In genomic region chr6:24283043-24283985, GRCh38 we compare ENCODE assay signal across 8 cellular contexts.
DNase-seq lines count a peak whose midpoint lies in the region; ATAC-seq, FAIRE-seq and TF ChIP-seq lines count a peak whose summit lies in the region.

No MANE protein-coding gene starts in this region.

- no peak overlapping the region for H3K27ac ChIP-seq in fibroblast of lung (ENCODE audit: insufficient read depth, low read length)

- FAIRE-seq in urothelium cell line (lab: Jason Lieb, UNC), result no peak

- no peaks in the 10 kb centered on the region for H3K79me2 ChIP-seq in fibroblast of lung (ENCODE audit: control insufficient read depth, insufficient read depth, low read length)

- H4K20me1 ChIP-seq in fibroblast of lung (ENCODE audit: control insufficient read depth, extremely low read depth, insufficient read depth, low read length), result no peaks in the 10 kb centered on the region

- no peaks in the 10 kb centered on the region for H3K9me3 ChIP-seq in fibroblast of lung (ENCODE audit: control insufficient read depth, insufficient read depth, low read depth, low read length)

- no peak overlapping the region for H3K4me3 Mint-ChIP-seq in activated CD8-positive, alpha-beta T cell treated with anti-CD3 and anti-CD28 coated beads, Interleukin-2, amount 10 ng/mL, durations not matched to agents 7 days and 5 days
- H3K4me3 Mint-ChIP-seq in naive thymus-derived CD8-positive, alpha-beta T cell, result peak overlapping the region in 8 of 10 donors; percentile 43 to 71 (median 62)

- H3K9me3 Mint-ChIP-seq in activated CD8-positive, alpha-beta T cell treated with anti-CD3 and anti-CD28 coated beads, Interleukin-2, amount 10 ng/mL, durations not matched to agents 7 days and 5 days (ENCODE audit: insufficient read depth), result no peaks in the 10 kb centered on the region
- no peaks in the 10 kb centered on the region for H3K9me3 Mint-ChIP-seq in naive thymus-derived CD8-positive, alpha-beta T cell

- no peaks in the 10 kb centered on the region for H3K27me3 ChIP-seq in fibroblast of lung (ENCODE audit: control insufficient read depth, insufficient read depth, low read length)

- peaks cover 6% of the 10 kb centered on the region for H3K4me1 Mint-ChIP-seq in activated CD8-positive, alpha-beta T cell treated with anti-CD3 and anti-CD28 coated beads, Interleukin-2, amount 10 ng/mL, durations not matched to agents 7 days and 5 days (ENCODE audit: low read depth)
- peaks cover 0 to 9% (median 0%) of the 10 kb centered on the region in 4 donors for H3K4me1 Mint-ChIP-seq in naive thymus-derived CD8-positive, alpha-beta T cell

- ATAC-seq in GM21390 (IDR thresholded peaks at IDR 0.05; ENCODE audit: unreplicated experiment), result peak; percentile 79
- ATAC-seq in activated CD8-positive, alpha-beta T cell treated with anti-CD3 and anti-CD28 coated beads, Interleukin-2, amount 10 ng/mL, durations not matched to agents 7 days and 5 days, result peak; percentile 92
- peak; percentile 91 to 93 for ATAC-seq in naive thymus-derived CD8-positive, alpha-beta T cell

- H2AFZ ChIP-seq in fibroblast of lung (ENCODE audit: low read length), result no peak overlapping the region

- H3K9ac ChIP-seq in fibroblast of lung (ENCODE audit: insufficient read depth, low read length), result no peak overlapping the region

- peaks cover 7% of the 10 kb centered on the region for H3K27me3 Mint-ChIP-seq in activated CD8-positive, alpha-beta T cell treated with anti-CD3 and anti-CD28 coated beads, Interleukin-2, amount 10 ng/mL, durations not matched to agents 7 days and 5 days (ENCODE audit: low read depth)
- peaks cover 2 to 15% (median 8%) of the 10 kb centered on the region in 5 donors for H3K27me3 Mint-ChIP-seq in naive thymus-derived CD8-positive, alpha-beta T cell

- peak overlapping the region; percentile 63 for H3K4me2 ChIP-seq in fibroblast of lung (ENCODE audit: extremely low read depth, insufficient read depth, low read length)

- no peak overlapping the region for H3K27ac Mint-ChIP-seq in activated CD8-positive, alpha-beta T cell treated with anti-CD3 and anti-CD28 coated beads, Interleukin-2, amount 10 ng/mL, durations not matched to agents 7 days and 5 days
- peak overlapping the region in 1 of 10 donors; percentile 70 for H3K27ac Mint-ChIP-seq in naive thymus-derived CD8-positive, alpha-beta T cell

- peak; percentile 50 to 68 for TF ChIP-seq CTCF in fibroblast of lung (conservative IDR thresholded peaks at IDR 0.05 in 1 of 2, IDR thresholded peaks at IDR 0.05 in 1 of 2; ENCODE audit: low read depth in 1 of 2, low read length in 2 of 2)

- CTCF ChIA-PET in activated CD8-positive, alpha-beta T cell treated with anti-CD3 and anti-CD28 coated beads, Interleukin-2, amount 10 ng/mL, durations not matched to agents 7 days and 5 days (lab: Charles Lee), result interaction anchor here (0.7 to 1.8 kb wide), 25 partner anchors 9 to 485 kb away, joined by 3 to 19 read pairs (median 4); partner anchors contain the start of genes ALDH5A1 and DCDC2

- no peaks in the 10 kb centered on the region for H3K36me3 Mint-ChIP-seq in activated CD8-positive, alpha-beta T cell treated with anti-CD3 and anti-CD28 coated beads, Interleukin-2, amount 10 ng/mL, durations not matched to agents 7 days and 5 days (ENCODE audit: low read depth)
- no peaks in the 10 kb centered on the region for H3K36me3 Mint-ChIP-seq in naive thymus-derived CD8-positive, alpha-beta T cell

- POLR2A ChIA-PET in activated CD8-positive, alpha-beta T cell treated with anti-CD3 and anti-CD28 coated beads, Interleukin-2, amount 10 ng/mL, durations not matched to agents 7 days and 5 days (lab: Charles Lee), result no interaction called here
- POLR2A ChIA-PET in naive thymus-derived CD8-positive, alpha-beta T cell (lab: Charles Lee), result no interaction called here

- no peaks in the 10 kb centered on the region for H3K36me3 ChIP-seq in fibroblast of lung (ENCODE audit: control insufficient read depth, insufficient read depth, low read length)

- peak overlapping the region in 1 of 4 experiments; percentile 21 for H3K4me3 ChIP-seq in fibroblast of lung (replicated peaks in 1 of 4; ENCODE audit: control extremely low read depth in 1 of 4, insufficient read depth in 1 of 4, low read depth in 3 of 4, low read length in 4 of 4)

- DNase-seq in DMS79 (lab: John Stamatoyannopoulos, UW) (peak; percentile 66), HK-2 (ENCODE audit: unreplicated experiment) (peak; percentile 78), NCI-H524 treated with DMSO at 0.1 percent for 48 hours (lab: John Stamatoyannopoulos, UW) (peak; percentile 40), fibroblast of lung (ENCODE audit: low read depth in 2 of 2) (peak; percentile 72 to 81), urothelium cell line (ENCODE audit: low spot score) (peak; percentile 77)
- peak; percentile 54 for DNase-seq in activated CD8-positive, alpha-beta T cell treated with anti-CD3 and anti-CD28 coated beads, Interleukin-2, amount 10 ng/mL, durations not matched to agents 7 days and 5 days
- peak in 7 of 10 donors; percentile 4 to 51 (median 19) for DNase-seq in naive thymus-derived CD8-positive, alpha-beta T cell

- H3K4me1 ChIP-seq in fibroblast of lung (ENCODE audit: control insufficient read depth, extremely low read depth, insufficient read depth, low read length), result no peaks in the 10 kb centered on the region

Comparison
In these comparisons a context has a peak if more than half of its experiments do, and no peak if none do; other contexts are left out.
1. DNase-seq: peak in every context shown above with its lines; median percentile 78 in HK-2; 77 in urothelium cell line; 76 in fibroblast of lung; 66 in DMS79; 54 in activated CD8-positive, alpha-beta T cell treated with anti-CD3 and anti-CD28 coated beads, Interleukin-2, amount 10 ng/mL, durations not matched to agents 7 days and 5 days; 40 in NCI-H524 treated with DMSO at 0.1 percent for 48 hours; 19 in naive thymus-derived CD8-positive, alpha-beta T cell.